ENCODE assay signal across 20 cellular contexts in genomic region chr2:95670686-95671085, GRCh38.
DNase-seq lines count a peak whose midpoint lies in the region; FAIRE-seq and TF ChIP-seq lines count a peak whose summit lies in the region.
"Had no signal": no experiment of that assay in that cellular context is flagged by ENCODE, and none has a peak within 500 bp of the region (broad histone marks: within the 10 kb centered on the region; RNA-seq: fewer than 3 reads in every experiment).

No MANE protein-coding gene starts in this region.

- no peaks in the 10 kb centered on the region for H3K36me3 Mint-ChIP-seq in T-helper 2 cell treated with Interferon-gamma antibody and Interleukin-4, amounts not matched to agents 5 μg/mL and 100 μg/mL, for 36 hours (ENCODE audit: low read depth)
- H3K36me3 Mint-ChIP-seq: CD8-positive, alpha-beta T cell had no signal

- H4K20me1 ChIP-seq in osteoblast (ENCODE audit: insufficient read depth, low read length) = no peaks in the 10 kb centered on the region
- H4K20me1 ChIP-seq: BLaER1 treated with 17β-estradiol and CSF1 and Interleukin-3, amounts not matched to agents 10 nM and 100 nM had no signal

- H3K9me3 Mint-ChIP-seq in T-helper 2 cell treated with Interferon-gamma antibody and Interleukin-4, amounts not matched to agents 5 μg/mL and 100 μg/mL, for 36 hours = no peaks in the 10 kb centered on the region
- H3K9me3 Mint-ChIP-seq: CD8-positive, alpha-beta T cell had no signal

- H3K9me3 ChIP-seq in adipocyte (ENCODE audit: control insufficient read depth, low read length) (no peaks in the 10 kb centered on the region), osteoblast (ENCODE audit: low read depth, low read length) (no peaks in the 10 kb centered on the region)
- H3K9me3 ChIP-seq: A549; BLaER1 treated with 17β-estradiol and CSF1 and Interleukin-3, amounts not matched to agents 10 nM and 100 nM had no signal

- peaks cover 10% of the 10 kb centered on the region for H3K4me1 Mint-ChIP-seq in T-helper 2 cell treated with Interferon-gamma antibody and Interleukin-4, amounts not matched to agents 5 μg/mL and 100 μg/mL, for 36 hours (ENCODE audit: low read depth)

- H3K4me1 ChIP-seq in adipocyte (ENCODE audit: control insufficient read depth, insufficient read depth, low read length) (peaks cover 16% of the 10 kb centered on the region), osteoblast (ENCODE audit: insufficient read depth, low read length) (peaks cover 16% of the 10 kb centered on the region)
- H3K4me1 ChIP-seq: A549 had no signal

- H3K27me3 Mint-ChIP-seq in T-helper 2 cell treated with Interferon-gamma antibody and Interleukin-4, amounts not matched to agents 5 μg/mL and 100 μg/mL, for 36 hours (ENCODE audit: low read depth) = peaks cover 20% of the 10 kb centered on the region

- DNase-seq in EH (ENCODE audit: low read depth) (peak; percentile 53), HTR-8/SVneo (ENCODE audit: insufficient read length, low spot score) (no peak), adipocyte (ENCODE audit: low read depth) (peak; percentile 16), osteoblast (ENCODE audit: insufficient read length, low spot score, missing footprints) (no peak), NCI-H510A (lab: John Stamatoyannopoulos, UW) (no peak)
- DNase-seq in stimulated activated CD4-positive, alpha-beta T cell treated with anti-CD3 and anti-CD28 coated beads, Interleukin-4, amount 100 ng/mL, for 1 hour = no peak
- DNase-seq in T-helper 2 cell treated with Interferon-gamma antibody and Interleukin-4, amounts not matched to agents 5 μg/mL and 100 μg/mL, for 36 hours (ENCODE audit: low spot score) = no peak
- DNase-seq: Calu3; CD8-positive, alpha-beta T cell; MV-4-11; NCI-H187; NCI-H2107; NCI-H510A treated with DMSO at 0.1 percent for 48 hours; NCI-H774; SHP77 had no signal

- H3K27me3 ChIP-seq in adipocyte (replicated peaks; ENCODE audit: control insufficient read depth, insufficient read depth, low read length) (no peaks in the 10 kb centered on the region), osteoblast (ENCODE audit: insufficient read depth, low read length) (peaks cover 16% of the 10 kb centered on the region)
- H3K27me3 ChIP-seq: BLaER1 treated with 17β-estradiol and CSF1 and Interleukin-3, amounts not matched to agents 10 nM and 100 nM had no signal

- peak; percentile 52 for FAIRE-seq in HTR-8/SVneo (lab: Jason Lieb, UNC)
- FAIRE-seq: A549, K562, RCC 7860 had no signal

- no peak overlapping the region for H3K4me3 Mint-ChIP-seq in T-helper 2 cell treated with Interferon-gamma antibody and Interleukin-4, amounts not matched to agents 5 μg/mL and 100 μg/mL, for 36 hours
- H3K4me3 Mint-ChIP-seq: CD8-positive, alpha-beta T cell had no signal

- H3K27ac ChIP-seq in osteoblast (ENCODE audit: low read depth, low read length) = no peak overlapping the region
- H3K27ac ChIP-seq: A549; BLaER1 treated with 17β-estradiol and CSF1 and Interleukin-3, amounts not matched to agents 10 nM and 100 nM; SK-N-MC had no signal

- H3K4me2 ChIP-seq in osteoblast (ENCODE audit: insufficient read depth, low read length) = peak overlapping the region; percentile 44
- H3K4me2 ChIP-seq: A549 had no signal

- no peaks in the 10 kb centered on the region for H3K79me2 ChIP-seq in osteoblast (ENCODE audit: insufficient read depth, low read length)

- no peak for TF ChIP-seq CTCF in osteoblast (IDR thresholded peaks at IDR 0.05; ENCODE audit: extremely low read depth, low read depth, low read length)

- H3K9ac ChIP-seq in adipocyte (ENCODE audit: low read length) = no peak overlapping the region
- H3K9ac ChIP-seq: BLaER1 treated with 17β-estradiol and CSF1 and Interleukin-3, amounts not matched to agents 10 nM and 100 nM had no signal

- H3K36me3 ChIP-seq in adipocyte (ENCODE audit: control insufficient read depth, insufficient read depth, low read length, severe bottlenecking) = no peaks in the 10 kb centered on the region
- no peaks in the 10 kb centered on the region for H3K36me3 ChIP-seq in osteoblast (ENCODE audit: insufficient read depth, low read length)
- H3K36me3 ChIP-seq: BLaER1 treated with 17β-estradiol and CSF1 and Interleukin-3, amounts not matched to agents 10 nM and 100 nM had no signal

- H2AFZ ChIP-seq in osteoblast (ENCODE audit: low read length) = no peak overlapping the region

- H3K4me3 ChIP-seq in adipocyte (ENCODE audit: low read length) (no peak overlapping the region), osteoblast (ENCODE audit: insufficient read depth, low read length) (no peak overlapping the region)
- H3K4me3 ChIP-seq: A549; BLaER1 treated with 17β-estradiol and CSF1 and Interleukin-3, amounts not matched to agents 10 nM and 100 nM; K562; SK-N-MC had no signal

- no peak overlapping the region for H3K27ac Mint-ChIP-seq in T-helper 2 cell treated with Interferon-gamma antibody and Interleukin-4, amounts not matched to agents 5 μg/mL and 100 μg/mL, for 36 hours
- H3K27ac Mint-ChIP-seq: CD8-positive, alpha-beta T cell had no signal

Comparison
In these comparisons a context has a peak if more than half of its experiments do, and no peak if none do; other contexts are left out.
1. DNase-seq: peak in EH (single experiment) and adipocyte (single experiment); none in HTR-8/SVneo (single experiment), osteoblast (single experiment), stimulated activated CD4-positive, alpha-beta T cell treated with anti-CD3 and anti-CD28 coated beads, Interleukin-4, amount 100 ng/mL, for 1 hour (single experiment), T-helper 2 cell treated with Interferon-gamma antibody and Interleukin-4, amounts not matched to agents 5 μg/mL and 100 μg/mL, for 36 hours (single experiment) and NCI-H510A (single experiment).